ENCODE assay signal across 8 cellular contexts in the genomic region with DNA sequence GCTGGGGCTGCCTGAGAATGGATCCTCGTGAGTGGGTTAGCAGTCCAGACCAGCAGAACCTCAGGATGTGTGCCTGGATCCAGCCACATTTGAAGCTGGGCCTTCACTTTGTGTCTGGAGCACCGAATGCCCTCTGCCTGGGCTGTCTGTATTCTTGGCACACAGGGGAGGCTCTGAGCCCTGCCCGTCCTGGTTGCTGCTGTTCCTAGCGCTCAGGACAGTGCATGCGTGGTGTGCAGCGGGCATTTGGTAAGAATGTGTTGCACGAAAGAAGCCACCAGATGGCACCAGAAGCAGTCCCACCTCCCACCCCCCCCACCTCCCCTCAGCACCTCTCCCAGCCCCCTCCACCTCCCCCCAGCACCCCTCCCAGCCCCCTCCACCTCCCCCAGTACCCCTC. TPM values are rescaled to one million over a fixed set of nuclear protein-coding genes. Genes with fewer than 3 reads are reported as not detected.
A peak's percentile ranks its signal among the peaks of the same experiment; 100 is the strongest.
DNase-seq lines count a peak whose midpoint lies in the region; ATAC-seq and TF ChIP-seq lines count a peak whose summit lies in the region.

No MANE protein-coding gene starts in this region.

- no peaks in the 10 kb centered on the region for H3K9me3 Mint-ChIP-seq in activated B cell treated with CpG ODN at 0.5 μM for 24 hours

- intact Hi-C loops in activated B cell treated with CpG ODN at 0.5 μM for 24 hours (cut with micrococcal nuclease): loop anchor here (1.0 kb wide), 1 partner anchor 68 kb away; no protein-coding TSS in a partner anchor
- intact Hi-C loops in posterior cingulate gyrus (cut with DNase I): no loop called here

- peaks cover 15% of the 10 kb centered on the region for H3K4me1 Mint-ChIP-seq in activated B cell treated with CpG ODN at 0.5 μM for 24 hours

- POLR2A ChIA-PET in activated B cell treated with CpG ODN at 0.5 μM for 24 hours (lab: Charles Lee): interaction anchor here (1.7 kb wide), 1 partner anchor 68 kb away, joined by 3 read pairs; no protein-coding TSS in a partner anchor

- CTCF ChIA-PET in activated B cell treated with CpG ODN at 0.5 μM for 24 hours (lab: Charles Lee): interaction anchor here (1.3 to 3.8 kb wide), 3 partner anchors 54 to 67 kb away, joined by 3 to 22 read pairs (median 11); a partner anchor contains a TSS

- H3K4me3 Mint-ChIP-seq in activated B cell treated with CpG ODN at 0.5 μM for 24 hours: no peak overlapping the region

- no peaks in the 10 kb centered on the region for H3K27me3 Mint-ChIP-seq in activated B cell treated with CpG ODN at 0.5 μM for 24 hours

- DNase-seq in NCI-H1417 (lab: John Stamatoyannopoulos, UW): peak in 2 of 3 experiments; percentile 13 to 52
- no peak for DNase-seq in NCI-H1417 treated with DMSO at 0.1 percent for 48 hours (lab: John Stamatoyannopoulos, UW)
- peak; percentile 55 for DNase-seq in M059J (ENCODE audit: low read depth)
- DNase-seq in activated B cell treated with CpG ODN at 0.5 μM for 24 hours: no peak
- DNase-seq in fibroblast of peridontal ligament (ENCODE audit: extremely low read depth): peak; percentile 51
- DNase-seq in posterior cingulate gyrus: peak; percentile 46 to 95 (median 70)

- H3K27ac Mint-ChIP-seq in activated B cell treated with CpG ODN at 0.5 μM for 24 hours: no peak overlapping the region

- TF ChIP-seq CTCF in activated B cell treated with CpG ODN at 0.5 μM for 24 hours (IDR thresholded peaks at IDR 0.05): no peak

- H3K36me3 Mint-ChIP-seq in activated B cell treated with CpG ODN at 0.5 μM for 24 hours (ENCODE audit: low read depth): no peaks in the 10 kb centered on the region

- ATAC-seq in activated B cell treated with CpG ODN at 0.5 μM for 24 hours (ENCODE audit: low read depth) (peak; percentile 39), GM18861 (IDR thresholded peaks at IDR 0.05; ENCODE audit: unreplicated experiment) (no peak), GM18519 (IDR thresholded peaks at IDR 0.05; ENCODE audit: low FRiP score, unreplicated experiment) (no peak)

RNA-seq across cellular contexts. Expression of a gene that starts 4.1 kb away (rescaled TPM):
- total RNA-seq in M059J (2014; rRNA removed; shearing (Covaris generic)): 1.7 and 1.9 TPM in 2 replicates
- 10.7 and 11.3 TPM in 2 replicates for total RNA-seq in activated B cell treated with CpG ODN at 0.5 μM for 24 hours

RNA-seq across cellular contexts. Expression of a gene that starts 12.8 kb away (rescaled TPM):
- total RNA-seq in M059J (2014; rRNA removed; shearing (Covaris generic)): 10.1 and 16.9 TPM in 2 replicates
- 4.1 and 4.4 TPM in 2 replicates for total RNA-seq in activated B cell treated with CpG ODN at 0.5 μM for 24 hours

RNA-seq across cellular contexts. Expression of a gene that starts 23.2 kb away (rescaled TPM):
- total RNA-seq in M059J (2014; rRNA removed; shearing (Covaris generic)): 5.4 and 12.3 TPM in 2 replicates
- total RNA-seq in activated B cell treated with CpG ODN at 0.5 μM for 24 hours: 65.0 and 68.2 TPM in 2 replicates

RNA-seq across cellular contexts. Expression of a gene that starts 29.5 kb away (rescaled TPM):
- total RNA-seq in M059J (2014; rRNA removed; shearing (Covaris generic)): 1.7 and 12.5 TPM in 2 replicates
- 87.5 and 103 TPM in 2 replicates for total RNA-seq in activated B cell treated with CpG ODN at 0.5 μM for 24 hours

RNA-seq across cellular contexts. Expression of a gene that starts 33.1 kb away (rescaled TPM):
- total RNA-seq in M059J (2014; rRNA removed; shearing (Covaris generic)): 44.4 and 59.5 TPM in 2 replicates
- total RNA-seq in activated B cell treated with CpG ODN at 0.5 μM for 24 hours: 18.6 and 20.6 TPM in 2 replicates

Comparison
In these comparisons a context has a peak if more than half of its experiments do, and no peak if none do; other contexts are left out.
1. DNase-seq: peak in NCI-H1417 (2 of 3), M059J (single experiment), fibroblast of peridontal ligament (single experiment) and posterior cingulate gyrus (10 of 10); none in NCI-H1417 treated with DMSO at 0.1 percent for 48 hours (single experiment) and activated B cell treated with CpG ODN at 0.5 μM for 24 hours (single experiment).